In the genomic region with DNA sequence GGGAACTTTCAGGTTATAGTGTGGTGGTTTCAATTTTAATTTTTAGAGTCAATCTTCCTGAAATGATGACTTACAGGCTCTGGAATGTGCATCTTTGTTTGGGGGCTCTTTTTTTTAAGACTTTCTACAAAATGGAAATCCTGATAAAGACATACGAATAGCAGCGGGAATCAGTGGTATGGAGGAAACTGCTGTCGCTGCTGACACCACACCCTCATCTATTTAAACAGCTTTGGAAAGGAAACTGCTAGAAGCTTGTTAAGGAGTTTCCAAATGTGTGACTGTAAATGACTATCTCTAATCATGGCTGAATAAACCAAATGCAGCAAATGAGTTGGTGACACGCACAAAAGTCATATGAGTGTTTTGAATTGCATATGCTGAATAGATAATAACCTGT, we compare ENCODE assay signal across 17 cellular contexts.
"Had no signal": no experiment of that assay in that cellular context is flagged by ENCODE, and none has a peak within 500 bp of the region (broad histone marks: within the 10 kb centered on the region; RNA-seq: fewer than 3 reads in every experiment).

No MANE protein-coding gene starts in this region.

- H3K27me3 ChIP-seq: esophagus muscularis mucosa, neutrophil, right lobe of liver, suprapubic skin, upper lobe of left lung had no signal

- H3K9me3 Mint-ChIP-seq: activated naive CD4-positive, alpha-beta T cell treated with anti-CD3 and anti-CD28 coated beads, Interleukin-2, amount 10 ng/mL, durations not matched to agents 7 days and 5 days; activated T-helper 2 cell treated with anti-CD3 and anti-CD28 coated beads, Interferon-gamma antibody, Interleukin-2, Interleukin-4, amounts not matched to agents 10 μg/mL and 5 μg/mL and 100 μg/mL, durations not matched to agents 14 hours and 24 hours and 36 hours had no signal

- H3K9ac ChIP-seq: SK-N-SH had no signal

- H3K4me3 ChIP-seq: esophagus muscularis mucosa, lower lobe of right lung, right lobe of liver, suprapubic skin, upper lobe of left lung had no signal

- H3K36me3 Mint-ChIP-seq: activated naive CD4-positive, alpha-beta T cell treated with anti-CD3 and anti-CD28 coated beads, Interleukin-2, amount 10 ng/mL, durations not matched to agents 7 days and 5 days; naive B cell had no signal

- H3K4me1 Mint-ChIP-seq: activated naive CD4-positive, alpha-beta T cell treated with anti-CD3 and anti-CD28 coated beads, Interleukin-2, amount 10 ng/mL, durations not matched to agents 7 days and 5 days; naive B cell had no signal

- DNase-seq: activated CD4-positive, alpha-beta T cell treated with anti-CD3 and anti-CD28 coated beads, Interleukin-2, amount 50 U/mL, for 1 hour; activated naive CD4-positive, alpha-beta T cell treated with anti-CD3 and anti-CD28 coated beads, Interleukin-2, amount 10 ng/mL, durations not matched to agents 7 days and 5 days; activated T-cell treated with anti-CD3 and anti-CD28 coated beads for 4 hours; cerebellar nuclear complex; foreskin melanocyte; head of caudate nucleus; lower lobe of right lung; naive B cell; right lobe of liver; SK-N-SH; stimulated activated naive CD4-positive, alpha-beta T cell treated with Interleukin-2 at 50 U/mL for 16 hours; T-helper 1 cell; upper lobe of left lung had no signal

- ATAC-seq: lower lobe of right lung had no signal

- H3K27ac Mint-ChIP-seq: activated naive CD4-positive, alpha-beta T cell treated with anti-CD3 and anti-CD28 coated beads, Interleukin-2, amount 10 ng/mL, durations not matched to agents 7 days and 5 days; activated T-helper 2 cell treated with anti-CD3 and anti-CD28 coated beads, Interferon-gamma antibody, Interleukin-2, Interleukin-4, amounts not matched to agents 10 μg/mL and 5 μg/mL and 100 μg/mL, durations not matched to agents 14 hours and 24 hours and 36 hours; naive B cell had no signal

- H3K9me3 ChIP-seq: esophagus muscularis mucosa, lower lobe of right lung, neutrophil, right lobe of liver, SK-N-SH, suprapubic skin, upper lobe of left lung had no signal

- H3K4me3 Mint-ChIP-seq: activated naive CD4-positive, alpha-beta T cell treated with anti-CD3 and anti-CD28 coated beads, Interleukin-2, amount 10 ng/mL, durations not matched to agents 7 days and 5 days; naive B cell had no signal

- H3K36me3 ChIP-seq: esophagus muscularis mucosa, lower lobe of right lung, neutrophil, right lobe of liver, suprapubic skin, upper lobe of left lung had no signal

- H3K27me3 Mint-ChIP-seq: activated naive CD4-positive, alpha-beta T cell treated with anti-CD3 and anti-CD28 coated beads, Interleukin-2, amount 10 ng/mL, durations not matched to agents 7 days and 5 days had no signal

- H3K4me1 ChIP-seq: lower lobe of right lung, right lobe of liver had no signal

- H3K27ac ChIP-seq: esophagus muscularis mucosa, lower lobe of right lung, neutrophil, right lobe of liver, suprapubic skin, upper lobe of left lung had no signal

- H3K4me2 ChIP-seq: SK-N-SH had no signal
